ENCODE assay signal across 21 cellular contexts in the genomic region with DNA sequence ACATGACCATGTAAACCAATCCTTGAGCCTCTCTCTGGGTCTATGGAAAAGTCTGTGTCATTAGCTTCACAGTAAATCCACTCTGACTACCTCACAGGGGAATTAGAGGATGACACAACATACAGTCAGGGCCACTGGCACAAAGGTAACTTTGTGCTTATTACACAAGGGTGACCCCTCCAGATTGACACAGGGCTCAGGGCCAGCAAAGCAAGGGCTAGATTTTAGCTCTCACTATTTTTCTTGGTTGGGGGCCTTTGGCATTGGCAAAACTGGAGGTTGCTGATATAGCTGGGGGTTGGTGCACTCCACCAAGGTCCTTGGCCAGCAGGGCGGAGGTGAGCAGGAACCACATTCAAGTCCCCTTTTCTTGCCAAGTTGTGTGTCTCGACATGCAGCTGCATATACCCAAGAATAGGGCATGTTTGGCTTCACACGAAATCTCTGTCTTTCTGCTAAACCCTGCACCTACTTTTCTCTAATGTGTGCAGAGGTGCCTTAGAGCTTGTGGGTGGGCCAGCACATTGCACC. TPM values are rescaled to one million over a fixed set of nuclear protein-coding genes. Genes with fewer than 3 reads are reported as not detected.
DNase-seq lines count a peak whose midpoint lies in the region; ATAC-seq, FAIRE-seq and TF ChIP-seq lines count a peak whose summit lies in the region.
"Had no signal": no experiment of that assay in that cellular context is flagged by ENCODE, and none has a peak within 500 bp of the region (broad histone marks: within the 10 kb centered on the region; RNA-seq: fewer than 3 reads in every experiment).

No MANE protein-coding gene starts in this region.

- no peaks in the 10 kb centered on the region for H3K9me3 ChIP-seq in MG63
- no peaks in the 10 kb centered on the region for H3K9me3 ChIP-seq in liver (ENCODE audit: control insufficient read depth in 4 of 4, low read length in 3 of 4)
- H3K9me3 ChIP-seq: heart right ventricle, upper lobe of right lung had no signal

- H3K27me3 ChIP-seq in MG63, result no peaks in the 10 kb centered on the region
- no peaks in the 10 kb centered on the region for H3K27me3 ChIP-seq in liver (ENCODE audit: control insufficient read depth in 4 of 4, insufficient read depth in 4 of 4, low read length in 3 of 4)
- H3K27me3 ChIP-seq: heart right ventricle, upper lobe of right lung had no signal

- peaks cover 11% of the 10 kb centered on the region for H3K27me3 Mint-ChIP-seq in progenitor cell of endocrine pancreas

- no peaks in the 10 kb centered on the region for H3K36me3 Mint-ChIP-seq in progenitor cell of endocrine pancreas (ENCODE audit: insufficient read depth)
- H3K36me3 Mint-ChIP-seq: activated naive CD4-positive, alpha-beta T cell treated with anti-CD3 and anti-CD28 coated beads, Interleukin-2, amount 10 ng/mL, durations not matched to agents 7 days and 5 days had no signal

- H3K4me3 ChIP-seq in MG63 (no peak overlapping the region), liver (ENCODE audit: low read depth in 1 of 3, low read length in 3 of 3) (no peak overlapping the region)
- H3K4me3 ChIP-seq: heart right ventricle, upper lobe of right lung had no signal

- H3K27ac ChIP-seq in epithelial cell of prostate, result peak overlapping the region; percentile 78
- H3K27ac ChIP-seq in liver (ENCODE audit: low read depth in 1 of 2, low read length in 2 of 2), result no peak overlapping the region
- H3K27ac ChIP-seq: heart right ventricle, upper lobe of right lung had no signal

- no peaks in the 10 kb centered on the region for H3K4me1 Mint-ChIP-seq in progenitor cell of endocrine pancreas (ENCODE audit: low read depth)
- H3K4me1 Mint-ChIP-seq: nephron; stimulated activated naive CD8-positive, alpha-beta T cell treated with anti-CD3 and anti-CD28 coated beads, Interleukin-15, amount 100 ng/mL, for 72 hours had no signal

- no peak for FAIRE-seq in urothelium cell line (lab: Jason Lieb, UNC)
- FAIRE-seq: endothelial cell of umbilical vein had no signal

- H3K4me1 ChIP-seq in liver (ENCODE audit: control insufficient read depth in 4 of 4, insufficient read depth in 4 of 4, low read length in 3 of 4), result peaks cover 0 to 5% (median 0%) of the 10 kb centered on the region in 4 donors
- H3K4me1 ChIP-seq: upper lobe of right lung had no signal

- H3K9ac ChIP-seq in liver (ENCODE audit: low read depth in 1 of 2, low read length in 2 of 2), result no peak overlapping the region

- DNase-seq in EH (ENCODE audit: low read depth) (peak; percentile 44), MG63 (peak; percentile 20), epithelial cell of prostate (ENCODE audit: low read depth, low spot score) (peak; percentile 79), urothelium cell line (ENCODE audit: low spot score) (no peak), HUDEP-2 (lab: John Stamatoyannopoulos, UW; ENCODE audit: unreplicated experiment in 76 of 76) (no peak), progenitor cell of endocrine pancreas (ENCODE audit: low spot score, unreplicated experiment) (no peak)
- DNase-seq: activated CD4-positive, alpha-beta T cell treated with anti-CD3 and anti-CD28 coated beads, Interleukin-2, amount 50 U/mL, for 4 hours; activated naive CD4-positive, alpha-beta T cell treated with anti-CD3 and anti-CD28 coated beads, Interleukin-2, amount 10 ng/mL, durations not matched to agents 7 days and 5 days; activated T-cell treated with anti-CD3 and anti-CD28 coated beads, Interleukin-2, amount 50 U/mL, for 24 hours; COR-L47; cortex of kidney; heart right ventricle; mesendoderm; NCI-H2081; retina; stimulated activated naive CD8-positive, alpha-beta T cell treated with anti-CD3 and anti-CD28 coated beads, Interleukin-15, amount 100 ng/mL, for 72 hours; upper lobe of right lung had no signal

- H3K27ac Mint-ChIP-seq in progenitor cell of endocrine pancreas, result no peak overlapping the region
- H3K27ac Mint-ChIP-seq: activated naive CD4-positive, alpha-beta T cell treated with anti-CD3 and anti-CD28 coated beads, Interleukin-2, amount 10 ng/mL, durations not matched to agents 7 days and 5 days; activated T-cell treated with anti-CD3 and anti-CD28 coated beads, Interleukin-2, amount 50 U/mL, for 24 hours; nephron; stimulated activated naive CD8-positive, alpha-beta T cell treated with anti-CD3 and anti-CD28 coated beads, Interleukin-15, amount 100 ng/mL, for 72 hours had no signal

- 87% methylated on average over 3 of the region's 3 CpGs for WGBS in liver

- no peak for TF ChIP-seq RAD21 in liver (IDR thresholded peaks at IDR 0.05)

- peaks cover 6% of the 10 kb centered on the region for H3K36me3 ChIP-seq in MG63
- H3K36me3 ChIP-seq in liver (ENCODE audit: control insufficient read depth in 4 of 4, insufficient read depth in 3 of 4, low read depth in 1 of 4, low read length in 3 of 4), result no peaks in the 10 kb centered on the region
- H3K36me3 ChIP-seq: upper lobe of right lung had no signal

- ATAC-seq in HG03108 (IDR thresholded peaks at IDR 0.05; ENCODE audit: unreplicated experiment), result no peak
- ATAC-seq: stimulated activated naive CD8-positive, alpha-beta T cell treated with anti-CD3 and anti-CD28 coated beads, Interleukin-15, amount 100 ng/mL, for 72 hours; upper lobe of right lung had no signal

- H3K9me3 Mint-ChIP-seq in progenitor cell of endocrine pancreas (ENCODE audit: low read depth), result no peaks in the 10 kb centered on the region
- H3K9me3 Mint-ChIP-seq: activated naive CD4-positive, alpha-beta T cell treated with anti-CD3 and anti-CD28 coated beads, Interleukin-2, amount 10 ng/mL, durations not matched to agents 7 days and 5 days; nephron; stimulated activated naive CD8-positive, alpha-beta T cell treated with anti-CD3 and anti-CD28 coated beads, Interleukin-15, amount 100 ng/mL, for 72 hours had no signal

- no peak overlapping the region for H3K4me3 Mint-ChIP-seq in progenitor cell of endocrine pancreas (ENCODE audit: low read depth)
- H3K4me3 Mint-ChIP-seq: activated naive CD4-positive, alpha-beta T cell treated with anti-CD3 and anti-CD28 coated beads, Interleukin-2, amount 10 ng/mL, durations not matched to agents 7 days and 5 days; activated T-cell treated with anti-CD3 and anti-CD28 coated beads, Interleukin-2, amount 50 U/mL, for 24 hours; nephron; stimulated activated naive CD8-positive, alpha-beta T cell treated with anti-CD3 and anti-CD28 coated beads, Interleukin-15, amount 100 ng/mL, for 72 hours had no signal

- TF ChIP-seq CTCF in liver (IDR thresholded peaks at IDR 0.05; ENCODE audit: low read depth, low read length, missing input control) (no peak), progenitor cell of endocrine pancreas (IDR thresholded peaks at IDR 0.05; ENCODE audit: unreplicated experiment) (no peak)

TF ChIP-seq in liver, 16 proteins besides CTCF, POLR2A, EP300 and RAD21:
- TF ChIP-seq JUND (IDR thresholded peaks at IDR 0.05) (peak; percentile 34 to 50), SP1 (IDR thresholded peaks at IDR 0.05) (peak; percentile 47), RXRA (IDR thresholded peaks at IDR 0.05) (peak; percentile 73 to 81), NR2F2 (IDR thresholded peaks at IDR 0.05) (no peak), HNF4A (conservative IDR thresholded peaks at IDR 0.05) (peak; percentile 26 to 45), FOXA2 (IDR thresholded peaks at IDR 0.05) (peak; percentile 6)
- TF ChIP-seq, protein P1, sequence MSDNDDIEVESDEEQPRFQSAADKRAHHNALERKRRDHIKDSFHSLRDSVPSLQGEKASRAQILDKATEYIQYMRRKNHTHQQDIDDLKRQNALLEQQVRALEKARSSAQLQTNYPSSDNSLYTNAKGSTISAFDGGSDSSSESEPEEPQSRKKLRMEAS (IDR thresholded peaks at IDR 0.05), result no peak
- TF ChIP-seq, protein P2, sequence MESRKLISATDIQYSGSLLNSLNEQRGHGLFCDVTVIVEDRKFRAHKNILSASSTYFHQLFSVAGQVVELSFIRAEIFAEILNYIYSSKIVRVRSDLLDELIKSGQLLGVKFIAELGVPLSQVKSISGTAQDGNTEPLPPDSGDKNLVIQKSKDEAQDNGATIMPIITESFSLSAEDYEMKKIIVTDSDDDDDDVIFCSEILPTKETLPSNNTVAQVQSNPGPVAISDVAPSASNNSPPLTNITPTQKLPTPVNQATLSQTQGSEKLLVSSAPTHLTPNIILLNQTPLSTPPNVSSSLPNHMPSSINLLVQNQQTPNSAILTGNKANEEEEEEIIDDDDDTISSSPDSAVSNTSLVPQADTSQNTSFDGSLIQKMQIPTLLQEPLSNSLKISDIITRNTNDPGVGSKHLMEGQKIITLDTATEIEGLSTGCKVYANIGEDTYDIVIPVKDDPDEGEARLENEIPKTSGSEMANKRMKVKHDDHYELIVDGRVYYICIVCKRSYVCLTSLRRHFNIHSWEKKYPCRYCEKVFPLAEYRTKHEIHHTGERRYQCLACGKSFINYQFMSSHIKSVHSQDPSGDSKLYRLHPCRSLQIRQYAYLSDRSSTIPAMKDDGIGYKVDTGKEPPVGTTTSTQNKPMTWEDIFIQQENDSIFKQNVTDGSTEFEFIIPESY (IDR thresholded peaks at IDR 0.05), result no peak
- TF ChIP-seq, protein P3, sequence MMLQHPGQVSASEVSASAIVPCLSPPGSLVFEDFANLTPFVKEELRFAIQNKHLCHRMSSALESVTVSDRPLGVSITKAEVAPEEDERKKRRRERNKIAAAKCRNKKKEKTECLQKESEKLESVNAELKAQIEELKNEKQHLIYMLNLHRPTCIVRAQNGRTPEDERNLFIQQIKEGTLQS (IDR thresholded peaks at IDR 0.05), result peak; percentile 27
TF ChIP-seq in liver: peak in this region for 6.

RNA-seq across cellular contexts. Expression of a gene that starts 15.2 kb away (rescaled TPM):
- 10.1 and 23.4 TPM in 2 replicates for total RNA-seq in MG63 (2014; rRNA removed; shearing (Covaris generic); ENCODE audit: low replicate concordance)
- total RNA-seq in liver (10 to 100 TPM in 1 of 2 donors, 1 to 10 TPM in 1; 4.3 to 34.5 TPM), progenitor cell of endocrine pancreas (0.19 and 0.82 TPM in 2 replicates)
- 10 to 100 TPM in 1 of 2 donors, 1 to 10 TPM in 1; 6.6 to 16.8 TPM for polyA plus RNA-seq in liver

Comparison
In these comparisons a context has a peak if more than half of its experiments do, and no peak if none do; other contexts are left out.
1. DNase-seq: peak in EH (single experiment), MG63 (single experiment) and epithelial cell of prostate (single experiment); none in urothelium cell line (single experiment), HUDEP-2 (0 of 76) and progenitor cell of endocrine pancreas (single experiment).